In the genomic region with DNA sequence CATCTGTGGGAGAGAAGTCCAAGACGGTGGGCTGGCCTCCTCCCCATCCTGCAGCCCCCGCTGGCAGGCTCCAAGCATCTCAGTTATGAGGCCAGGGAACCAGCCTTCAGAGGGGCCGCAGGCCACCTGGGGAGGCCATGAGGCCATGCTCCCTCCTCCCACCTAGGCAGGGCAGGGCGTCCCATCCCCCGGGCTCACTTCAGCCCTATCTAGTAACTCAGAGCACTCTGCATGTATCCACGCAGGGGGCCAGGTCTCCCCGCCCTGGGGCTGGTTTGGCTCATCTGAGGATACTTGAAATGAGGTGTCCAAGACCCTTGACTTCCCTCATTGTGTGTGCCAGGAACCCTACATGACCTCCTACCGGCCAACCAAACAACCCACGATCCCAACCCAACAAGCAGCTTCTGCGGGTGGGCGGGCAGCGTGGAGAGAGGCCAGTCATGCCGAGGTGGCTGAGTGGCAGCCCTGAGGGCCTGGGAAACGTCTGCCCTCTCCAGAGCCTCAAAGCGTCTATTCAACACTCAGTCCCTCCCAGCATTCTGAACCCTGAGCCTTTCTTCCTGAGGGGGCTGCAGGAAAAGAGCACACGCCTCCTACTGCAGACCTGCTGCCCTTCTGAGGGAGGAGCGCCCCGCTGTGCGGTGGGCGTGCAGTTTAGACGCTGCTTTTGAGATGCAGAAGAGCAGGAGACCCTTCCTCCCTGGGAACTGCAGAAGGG, we compare ENCODE assay signal across 11 cellular contexts. TPM values are rescaled to one million over a fixed set of nuclear protein-coding genes. Genes with fewer than 3 reads are reported as not detected.
DNase-seq lines count a peak whose midpoint lies in the region; ATAC-seq, FAIRE-seq and TF ChIP-seq lines count a peak whose summit lies in the region.
"Had no signal": no experiment of that assay in that cellular context is flagged by ENCODE, and none has a peak within 500 bp of the region (broad histone marks: within the 10 kb centered on the region; RNA-seq: fewer than 3 reads in every experiment).

No MANE protein-coding gene starts in this region.

- no peak for TF ChIP-seq POLR2A in spleen (IDR thresholded peaks at IDR 0.05)

- intact Hi-C loops in spleen (cut with DNase I; ENCODE audit: low total_unique reads), result no loop called here

- H3K4me1 ChIP-seq in astrocyte (ENCODE audit: insufficient read depth, low read length) (peaks cover 43% of the 10 kb centered on the region), spleen (peaks cover 0 to 27% (median 21%) of the 10 kb centered on the region in 6 donors)
- H3K4me1 ChIP-seq: Caco-2, Peyer's patch had no signal

- TF ChIP-seq CTCF in astrocyte (IDR thresholded peaks at IDR 0.05; ENCODE audit: insufficient read depth, low read depth, low read length) (no peak), spleen (IDR thresholded peaks at IDR 0.05 in 8 of 11, conservative IDR thresholded peaks at IDR 0.05 in 3 of 11) (no peak)

- H3K4me2 ChIP-seq in astrocyte (ENCODE audit: low read length), result peak overlapping the region; percentile 58

- no peaks in the 10 kb centered on the region for H3K79me2 ChIP-seq in astrocyte (ENCODE audit: insufficient read depth, low read length)

- H3K4me3 ChIP-seq in astrocyte (ENCODE audit: insufficient read depth, low read depth, low read length) (no peak overlapping the region), iPS-18c (ENCODE audit: insufficient read depth, low read depth, low read length) (peak overlapping the region; percentile 24; the same call in 1 of the 2 replicates), spleen (no peak overlapping the region)
- H3K4me3 ChIP-seq: Peyer's patch had no signal

- peaks cover 45% of the 10 kb centered on the region for H3K36me3 Mint-ChIP-seq in astrocyte (ENCODE audit: low read depth, unreplicated experiment)
- H3K36me3 Mint-ChIP-seq: naive B cell had no signal

- no peaks in the 10 kb centered on the region for H3K9me3 ChIP-seq in astrocyte (ENCODE audit: insufficient read depth, low read depth, low read length)
- no peaks in the 10 kb centered on the region for H3K9me3 ChIP-seq in iPS-18c (ENCODE audit: control insufficient read depth, insufficient read depth, low read length)
- no peaks in the 10 kb centered on the region for H3K9me3 ChIP-seq in spleen
- H3K9me3 ChIP-seq: Caco-2, Peyer's patch had no signal

- peak; percentile 43 for DNase-seq in HT1080 (ENCODE audit: low read depth)
- peak; percentile 69 for DNase-seq in astrocyte (ENCODE audit: low read depth)
- DNase-seq in spleen, result peak; percentile 58
- DNase-seq in SIG-M5 (lab: John Stamatoyannopoulos, UW), result no peak
- no peak for DNase-seq in DMS153 treated with DMSO at 0.1 percent for 48 hours (lab: John Stamatoyannopoulos, UW; ENCODE audit: unreplicated experiment)
- DNase-seq: naive B cell had no signal

- no peak overlapping the region for H2AFZ ChIP-seq in astrocyte (ENCODE audit: low read depth, low read length)

- H4K20me1 ChIP-seq in astrocyte (ENCODE audit: insufficient read depth, low read length), result no peaks in the 10 kb centered on the region

- peaks cover 23% of the 10 kb centered on the region for H3K4me1 Mint-ChIP-seq in astrocyte (ENCODE audit: low read depth, unreplicated experiment)

- peaks cover 8% of the 10 kb centered on the region for H3K27me3 Mint-ChIP-seq in astrocyte (ENCODE audit: low read depth, unreplicated experiment)

- peaks cover 3% of the 10 kb centered on the region for H3K9me3 Mint-ChIP-seq in astrocyte (ENCODE audit: unreplicated experiment)
- H3K9me3 Mint-ChIP-seq: naive B cell had no signal

- H3K27ac Mint-ChIP-seq in astrocyte (ENCODE audit: unreplicated experiment), result no peak overlapping the region
- H3K27ac Mint-ChIP-seq: naive B cell had no signal

- peaks cover 12% of the 10 kb centered on the region for H3K36me3 ChIP-seq in astrocyte (ENCODE audit: insufficient read depth, low read length)
- H3K36me3 ChIP-seq in spleen, result no peaks in the 10 kb centered on the region
- H3K36me3 ChIP-seq: Peyer's patch had no signal

- no peak for FAIRE-seq in astrocyte (lab: Jason Lieb, UNC)
- FAIRE-seq: TTC549 had no signal

- H3K27me3 ChIP-seq in astrocyte (ENCODE audit: insufficient read depth, low read length) (no peaks in the 10 kb centered on the region), spleen (replicated peaks in 1 of 7) (peaks cover 0 to 20% (median 0%) of the 10 kb centered on the region in 7 donors)
- H3K27me3 ChIP-seq: Peyer's patch had no signal

- peak overlapping the region; percentile 56 for H3K9ac ChIP-seq in astrocyte (ENCODE audit: low read length)

- no peak overlapping the region for H3K4me3 Mint-ChIP-seq in astrocyte (ENCODE audit: unreplicated experiment)

- no peak for ATAC-seq in GM18909 (IDR thresholded peaks at IDR 0.05; ENCODE audit: poor library complexity, unreplicated experiment)

- WGBS in spleen, 5 donors, result 74 to 85% (median 78%) methylated on average over 18 to 21 of the region's 21 CpGs

- H3K27ac ChIP-seq in astrocyte (ENCODE audit: low read depth, low read length), result peak overlapping the region; percentile 73
- no peak overlapping the region for H3K27ac ChIP-seq in spleen
- H3K27ac ChIP-seq: Peyer's patch had no signal

RNA-seq across cellular contexts. Expression of gene ISCA2, which starts 16.8 kb away (rescaled TPM):
- total RNA-seq in HT1080 (2014; rRNA removed; shearing (Covaris generic)), result 21.1 and 23.3 TPM in 2 replicates
- polyA plus RNA-seq in HT1080 (2015; cell fraction: cytosol; rRNA removed), result 20.5 and 36.7 TPM in 2 replicates
- 21.2 and 24.7 TPM in 2 replicates for polyA plus RNA-seq in HT1080 (2015; cell fraction: nucleus; rRNA removed)
- total RNA-seq in astrocyte (21.2 and 23.6 TPM in 2 replicates), spleen (10 to 100 TPM; 11.7 to 24.7 (median 19.0) TPM)
- 10 to 100 TPM; 25.8 to 28.9 (median 26.0) TPM for polyA plus RNA-seq in spleen

RNA-seq across cellular contexts. Expression of gene NPC2, which starts 17.3 kb away (rescaled TPM):
- total RNA-seq in HT1080 (2014; rRNA removed; shearing (Covaris generic)), result 203 and 243 TPM in 2 replicates
- polyA plus RNA-seq in HT1080 (2015; cell fraction: cytosol; rRNA removed), result 201 and 245 TPM in 2 replicates
- polyA plus RNA-seq in HT1080 (2015; cell fraction: nucleus; rRNA removed), result 103 and 154 TPM in 2 replicates
- total RNA-seq in astrocyte (134 and 178 TPM in 2 replicates), spleen (100 to 1,000 TPM; 191 to 956 (median 322) TPM)
- polyA plus RNA-seq in spleen, result 100 to 1,000 TPM; 202 to 299 (median 221) TPM

Comparison
In these comparisons a context has a peak if more than half of its experiments do, and no peak if none do; other contexts are left out.
1. DNase-seq: peak in HT1080 (single experiment), astrocyte (single experiment) and spleen (single experiment); none in SIG-M5 (single experiment) and DMS153 treated with DMSO at 0.1 percent for 48 hours (single experiment).